In the genomic region with DNA sequence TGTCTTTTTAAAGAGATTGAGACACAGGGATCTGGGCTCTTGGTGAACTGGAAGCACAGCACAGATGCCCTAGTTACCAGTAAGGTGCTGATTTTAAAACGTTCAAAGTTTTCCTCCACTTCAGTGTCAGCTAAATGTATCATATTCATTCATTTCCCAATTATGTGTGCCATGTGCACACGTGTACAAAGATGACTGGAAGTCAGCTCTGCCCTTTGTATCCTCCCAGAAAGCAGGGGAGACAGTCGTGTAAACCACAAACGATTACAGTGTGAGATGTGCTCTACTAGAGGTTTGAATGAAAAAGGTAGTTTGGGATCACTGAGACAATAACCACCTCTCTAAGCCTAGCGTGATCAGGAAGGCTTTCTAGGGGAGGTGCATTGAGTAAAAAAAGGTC, we compare ENCODE assay signal across 8 cellular contexts. TPM values are rescaled to one million over a fixed set of nuclear protein-coding genes. Genes with fewer than 3 reads are reported as not detected.
A peak's percentile ranks its signal among the peaks of the same experiment; 100 is the strongest.
DNase-seq lines count a peak whose midpoint lies in the region; ATAC-seq and TF ChIP-seq lines count a peak whose summit lies in the region.

No MANE protein-coding gene starts in this region.

- intact Hi-C loops in CD14-positive monocyte (cut with micrococcal nuclease): no loop called here

- H3K4me1 ChIP-seq in Karpas-422 (ENCODE audit: low read length) (peaks cover 19% of the 10 kb centered on the region), ectodermal cell (ENCODE audit: control insufficient read depth, insufficient read depth, low read length) (no peaks in the 10 kb centered on the region)

- ATAC-seq in HG03521 (IDR thresholded peaks at IDR 0.05; ENCODE audit: unreplicated experiment): no peak
- no peak for ATAC-seq in GM18511 (IDR thresholded peaks at IDR 0.05; ENCODE audit: unreplicated experiment)

- no peak overlapping the region for H3K27ac ChIP-seq in Karpas-422 (ENCODE audit: low read length)
- no peak overlapping the region for H3K27ac ChIP-seq in ectodermal cell (ENCODE audit: insufficient read depth, low read depth, low read length, poor library complexity, severe bottlenecking)

- peaks cover 11 to 16% of the 10 kb centered on the region in 2 donors for H3K36me3 Mint-ChIP-seq in CD14-positive monocyte
- H3K36me3 Mint-ChIP-seq in nephron progenitor cell (ENCODE audit: low read depth): peaks cover 56% of the 10 kb centered on the region

- H3K4me3 Mint-ChIP-seq in CD14-positive monocyte (peak overlapping the region; percentile 94 to 97), nephron progenitor cell (peak overlapping the region; percentile 97)

- 31 to 34% methylated on average over 5 of the region's 5 CpGs for WGBS in ectodermal cell, 2 experiments

- H3K9ac ChIP-seq in Karpas-422 (ENCODE audit: low read length): peak overlapping the region; percentile 76

- DNase-seq in CD14-positive monocyte (ENCODE audit: low spot score) (no peak), Karpas-422 (peak; percentile 50), nephron progenitor cell (no peak), NCI-H2107 (lab: John Stamatoyannopoulos, UW) (no peak), islet precursor cell (no peak)

- peak overlapping the region; percentile 74 for H3K4me2 ChIP-seq in Karpas-422 (ENCODE audit: low read depth, low read length, poor library complexity, severe bottlenecking)

- H3K9me3 Mint-ChIP-seq in CD14-positive monocyte (peaks cover 28 to 54% (median 41%) of the 10 kb centered on the region in 7 donors), nephron progenitor cell (peaks cover 67% of the 10 kb centered on the region)

- H3K79me2 ChIP-seq in Karpas-422 (ENCODE audit: low read length): peaks cover 26% of the 10 kb centered on the region

- H3K4me3 ChIP-seq in Karpas-422 (ENCODE audit: low read length) (peak overlapping the region; percentile 80), ectodermal cell (ENCODE audit: insufficient read depth, low read depth, low read length) (peak overlapping the region; percentile 69)

- peaks cover 4% of the 10 kb centered on the region; the same call in 1 of the 2 replicates for H3K9me3 ChIP-seq in Karpas-422 (ENCODE audit: low read length)
- H3K9me3 ChIP-seq in ectodermal cell (ENCODE audit: control insufficient read depth, low read length): no peaks in the 10 kb centered on the region

- H3K27me3 ChIP-seq in Karpas-422 (ENCODE audit: low read length): no peaks in the 10 kb centered on the region
- peaks cover 30% of the 10 kb centered on the region for H3K27me3 ChIP-seq in ectodermal cell (ENCODE audit: control insufficient read depth, insufficient read depth, low read length, poor library complexity, severe bottlenecking)

- TF ChIP-seq CTCF in CD14-positive monocyte (IDR thresholded peaks at IDR 0.05) (no peak), nephron progenitor cell (IDR thresholded peaks at IDR 0.05) (no peak)

- no peaks in the 10 kb centered on the region for H3K9me2 ChIP-seq in Karpas-422 (replicated peaks; ENCODE audit: insufficient read depth, low read length)

- H3K36me3 ChIP-seq in Karpas-422 (ENCODE audit: insufficient read depth, low read length): peaks cover 27% of the 10 kb centered on the region
- H3K36me3 ChIP-seq in ectodermal cell (ENCODE audit: control insufficient read depth, insufficient read depth, low read length): peaks cover 33% of the 10 kb centered on the region

- H3K4me1 Mint-ChIP-seq in CD14-positive monocyte (peaks cover 15% of the 10 kb centered on the region), nephron progenitor cell (peaks cover 26% of the 10 kb centered on the region)

- H2AFZ ChIP-seq in Karpas-422 (ENCODE audit: low read length): peak overlapping the region; percentile 95

- H4K20me1 ChIP-seq in Karpas-422 (ENCODE audit: insufficient read depth, low read depth, low read length): no peaks in the 10 kb centered on the region

- H3K27me3 Mint-ChIP-seq in CD14-positive monocyte (ENCODE audit: low read depth in 3 of 3): peaks cover 7 to 12% (median 7%) of the 10 kb centered on the region in 3 donors
- peaks cover 37% of the 10 kb centered on the region for H3K27me3 Mint-ChIP-seq in nephron progenitor cell (ENCODE audit: low read depth, poor library complexity)

- H3K27ac Mint-ChIP-seq in CD14-positive monocyte: peak overlapping the region in 1 of 7 donors; percentile 80
- no peak overlapping the region for H3K27ac Mint-ChIP-seq in nephron progenitor cell

RNA-seq across cellular contexts. Expression of gene ZKSCAN7, which starts 0.8 kb away (rescaled TPM):
- under 1 TPM; 0.29 to 0.48 TPM for polyA plus RNA-seq in CD14-positive monocyte
- 7.3 and 13.7 TPM in 2 replicates for total RNA-seq in Karpas-422 (2014; rRNA removed; shearing (Covaris generic); ENCODE audit: low replicate concordance)
- 15.1 TPM for polyA plus RNA-seq in ectodermal cell (2013, experiment 1 of 4)
- polyA plus RNA-seq in ectodermal cell (2013, experiment 2 of 4): 15.8 TPM
- polyA plus RNA-seq in ectodermal cell (2013, experiment 3 of 4): 13.9 TPM
- 15.5 TPM for polyA plus RNA-seq in ectodermal cell (2013, experiment 4 of 4)

RNA-seq across cellular contexts. Expression of gene ZNF660, which starts 29.0 kb away (rescaled TPM):
- under 1 TPM in 1 of 2 donors, not detected in 1; 0.17 TPM for polyA plus RNA-seq in CD14-positive monocyte
- 5.4 and 11.1 TPM in 2 replicates for total RNA-seq in Karpas-422 (2014; rRNA removed; shearing (Covaris generic); ENCODE audit: low replicate concordance)
- 12.9 TPM for polyA plus RNA-seq in ectodermal cell (2013, experiment 1 of 4)
- polyA plus RNA-seq in ectodermal cell (2013, experiment 2 of 4): 16.3 TPM
- polyA plus RNA-seq in ectodermal cell (2013, experiment 3 of 4): 10.7 TPM
- 11.7 TPM for polyA plus RNA-seq in ectodermal cell (2013, experiment 4 of 4)
